Comparison of ENCODE assay signal across 16 cellular contexts in genomic region chr12:111467862-111468245, GRCh38.
DNase-seq lines count a peak whose midpoint lies in the region; ATAC-seq, FAIRE-seq and TF ChIP-seq lines count a peak whose summit lies in the region.
"Had no signal": no experiment of that assay in that cellular context is flagged by ENCODE, and none has a peak within 500 bp of the region (broad histone marks: within the 10 kb centered on the region; RNA-seq: fewer than 3 reads in every experiment).

No MANE protein-coding gene starts in this region.

- no peak for TF ChIP-seq EP300 in K562 (IDR thresholded peaks at IDR 0.05; ENCODE audit: low read length)
- no peak for TF ChIP-seq EP300 in ovary (IDR thresholded peaks at IDR 0.05)

- H4K20me1 ChIP-seq in GM23248 (ENCODE audit: insufficient read depth): no peaks in the 10 kb centered on the region
- H4K20me1 ChIP-seq in K562 (replicated peaks; ENCODE audit: control insufficient read depth, insufficient read depth, low read length): no peaks in the 10 kb centered on the region

- in situ Hi-C loops in GM23248 (cut with MboI) (no loop called here), K562 (cut with MboI) (no loop called here)

- H3K9me3 ChIP-seq in GM23248 (ENCODE audit: low read depth): no peaks in the 10 kb centered on the region
- H3K9me3 ChIP-seq in K562 (replicated peaks; ENCODE audit: control insufficient read depth, insufficient read depth, low read depth, low read length): no peaks in the 10 kb centered on the region
- H3K9me3 ChIP-seq in subcutaneous abdominal adipose tissue (ENCODE audit: control insufficient read depth in 5 of 5, low read length in 5 of 5): no peaks in the 10 kb centered on the region
- H3K9me3 ChIP-seq in ovary: no peaks in the 10 kb centered on the region
- H3K9me3 ChIP-seq: prostate gland had no signal

- ATAC-seq in K562 (no peak), HG02884 (IDR thresholded peaks at IDR 0.05; ENCODE audit: unreplicated experiment) (no peak)
- ATAC-seq: left colon; SK-N-SH treated with all-trans-retinoic acid at 6 μM for 48 hours; stimulated activated naive CD8-positive, alpha-beta T cell treated with anti-CD3 and anti-CD28 coated beads, Interleukin-15, amount 100 ng/mL, for 72 hours had no signal

- DNase-seq in GM23248: peak; percentile 65
- DNase-seq in K562 (ENCODE audit: extremely low read depth in 1 of 4, low spot score in 3 of 4): no peak
- peak; percentile 85 for DNase-seq in fibroblast of villous mesenchyme (ENCODE audit: low read depth)
- DNase-seq in Ammon's horn (ENCODE audit: low spot score): no peak
- no peak for DNase-seq in ovary
- DNase-seq: amygdala; left colon; naive B cell; stimulated activated CD4-positive, alpha-beta T cell treated with anti-CD3 and anti-CD28 coated beads, Interleukin-15, amount 100 ng/mL, for 24 hours; stimulated activated naive CD8-positive, alpha-beta T cell treated with anti-CD3 and anti-CD28 coated beads, Interleukin-15, amount 100 ng/mL, for 72 hours had no signal

- H3K9ac ChIP-seq in GM23248 (peak overlapping the region; percentile 32; the same call in 1 of the 2 replicates), K562 (ENCODE audit: insufficient read depth in 1 of 2, low read depth in 2 of 2, low read length in 2 of 2) (no peak overlapping the region), subcutaneous abdominal adipose tissue (ENCODE audit: low read length in 5 of 5) (no peak overlapping the region)

- H2AFZ ChIP-seq in GM23248 (no peak overlapping the region), K562 (ENCODE audit: low read depth, low read length) (no peak overlapping the region)

- WGBS in GM23248 (ENCODE audit: low coverage in 1 of 2, low lambda C conversion rate in 2 of 2, missing lambda C conversion rate in 2 of 2), 2 experiments: 17 to 32% methylated on average over 4 of the region's 4 CpGs
- WGBS in K562 (ENCODE audit: insufficient coverage, low coverage, missing lambda C conversion rate): 86% methylated on average over 4 of the region's 4 CpGs
- 28 to 41% (median 30%) methylated on average over 4 of the region's 4 CpGs for WGBS in ovary, 3 donors

- POLR2A ChIA-PET in K562 (lab: Yijun Ruan, JAX): no interaction called here

- no peak for TF ChIP-seq RAD21 in K562 (CRISPR knock-in tag; conservative IDR thresholded peaks at IDR 0.05 in 1 of 2, IDR thresholded peaks at IDR 0.05 in 1 of 2)

- H3F3A ChIP-seq in GM23248 (ENCODE audit: insufficient read depth): peaks cover 57% of the 10 kb centered on the region

- CTCF ChIA-PET in K562 (lab: Yijun Ruan, JAX; ENCODE audit: low intra/inter-chr PET ratio): no interaction called here

- H3K4me3 ChIP-seq in GM23248 (no peak overlapping the region), K562 (no peak overlapping the region), fibroblast of villous mesenchyme (ENCODE audit: low read depth, low read length) (no peak overlapping the region), subcutaneous abdominal adipose tissue (ENCODE audit: low read depth in 1 of 5, low read length in 5 of 5) (no peak overlapping the region), ovary (no peak overlapping the region)
- H3K4me3 ChIP-seq: prostate gland had no signal

- H3K9me1 ChIP-seq in K562 (ENCODE audit: control insufficient read depth, insufficient read depth, low read length): no peaks in the 10 kb centered on the region

- intact Hi-C loops in K562 (cut with micrococcal nuclease): no loop called here
- intact Hi-C loops in ovary (cut with DNase I): no loop called here

- H3K9me2 ChIP-seq in GM23248 (ENCODE audit: insufficient read depth): no peaks in the 10 kb centered on the region

- H3K27me3 ChIP-seq in GM23248 (replicated peaks; ENCODE audit: insufficient read depth) (no peaks in the 10 kb centered on the region), K562 (ENCODE audit: control insufficient read depth in 2 of 2, insufficient read depth in 2 of 2, low read length in 2 of 2) (no peaks in the 10 kb centered on the region), subcutaneous abdominal adipose tissue (ENCODE audit: control insufficient read depth in 5 of 5, insufficient read depth in 4 of 5, low read length in 5 of 5) (no peaks in the 10 kb centered on the region), ovary (no peaks in the 10 kb centered on the region)

- TF ChIP-seq CTCF in K562 (IDR thresholded peaks at IDR 0.05 in 2 of 3, conservative IDR thresholded peaks at IDR 0.05 in 1 of 3; ENCODE audit: insufficient read depth in 2 of 3, low read depth in 1 of 3, low read length in 3 of 3) (no peak), fibroblast of villous mesenchyme (IDR thresholded peaks at IDR 0.05; ENCODE audit: insufficient read depth, low read depth, low read length) (no peak), ovary (IDR thresholded peaks at IDR 0.05) (no peak)

- H3K36me3 ChIP-seq in GM23248 (ENCODE audit: low read depth) (peaks cover 37% of the 10 kb centered on the region), K562 (ENCODE audit: control insufficient read depth, insufficient read depth, low read length) (peaks cover 80% of the 10 kb centered on the region), subcutaneous abdominal adipose tissue (ENCODE audit: control insufficient read depth in 5 of 5, insufficient read depth in 5 of 5, low read length in 5 of 5) (peaks cover 18 to 42% (median 24%) of the 10 kb centered on the region in 5 donors), ovary (no peaks in the 10 kb centered on the region)
- H3K36me3 ChIP-seq: prostate gland had no signal

- BruUV-seq in K562 (replicated peaks; lab: Mats Ljungman, UMichigan): no TSS peak

- no peak for FAIRE-seq in K562 (lab: Jason Lieb, UNC)
- FAIRE-seq: TTC549 had no signal

- peaks cover 56% of the 10 kb centered on the region for H3K79me2 ChIP-seq in GM23248 (ENCODE audit: insufficient read depth)
- no peaks in the 10 kb centered on the region; the same call in 2 of the 3 replicates for H3K79me2 ChIP-seq in K562 (ENCODE audit: control insufficient read depth, insufficient read depth, low read length)

- H3K4me1 ChIP-seq in GM23248 (ENCODE audit: insufficient read depth): peaks cover 41% of the 10 kb centered on the region
- peaks cover 0 to 4% of the 10 kb centered on the region in 2 experiments; a peak in 1 of 5 replicates for H3K4me1 ChIP-seq in K562 (replicated peaks in 1 of 2; ENCODE audit: control insufficient read depth in 2 of 2, insufficient read depth in 2 of 2, low read length in 2 of 2)
- H3K4me1 ChIP-seq in subcutaneous abdominal adipose tissue (ENCODE audit: control insufficient read depth in 5 of 5, insufficient read depth in 5 of 5, low read length in 5 of 5): no peaks in the 10 kb centered on the region
- no peaks in the 10 kb centered on the region for H3K4me1 ChIP-seq in ovary (ENCODE audit: insufficient read depth)
- H3K4me1 ChIP-seq: prostate gland had no signal

- peak overlapping the region; percentile 17 for H3K4me2 ChIP-seq in GM23248 (ENCODE audit: unreplicated experiment)
- H3K4me2 ChIP-seq in K562 (ENCODE audit: insufficient read depth, low read length): no peak overlapping the region

- no peak for TF ChIP-seq POLR2A in K562 (conservative IDR thresholded peaks at IDR 0.05)
- TF ChIP-seq POLR2A in ovary (IDR thresholded peaks at IDR 0.05): no peak

- peak overlapping the region; percentile 82 for H3K27ac ChIP-seq in GM23248
- H3K27ac ChIP-seq in K562 (ENCODE audit: extremely low read depth, low read depth, low read length): 0 out of 3 replicates have a peak overlapping the region, but pooled peaks have one; percentile 5
- H3K27ac ChIP-seq in subcutaneous abdominal adipose tissue (ENCODE audit: low read depth, low read length): peak overlapping the region; percentile 17
- H3K27ac ChIP-seq in ovary: no peak overlapping the region
- H3K27ac ChIP-seq: C4-2B had no signal

TF ChIP-seq in K562, 482 proteins besides CTCF, POLR2A, EP300 and RAD21:
- no peak for TF ChIP-seq ZNF134 (CRISPR knock-in tag; conservative IDR thresholded peaks at IDR 0.05)
- TF ChIP-seq POLR2AphosphoS2 (IDR thresholded peaks at IDR 0.05; ENCODE audit: low read length): no peak

Comparison
In these comparisons a context has a peak if more than half of its experiments do, and no peak if none do; other contexts are left out.
1. DNase-seq: peak in GM23248 (single experiment) and fibroblast of villous mesenchyme (single experiment); none in K562 (0 of 4), Ammon's horn (single experiment) and ovary (0 of 5).
2. H3K27ac ChIP-seq: peak in GM23248 (single experiment), K562 (single experiment) and subcutaneous abdominal adipose tissue (single experiment); none in ovary (0 of 2).